ENCODE assay signal across 14 cellular contexts in genomic region chr6:122061855-122062254, GRCh38.
DNase-seq lines count a peak whose midpoint lies in the region; ATAC-seq, FAIRE-seq and TF ChIP-seq lines count a peak whose summit lies in the region.
"Had no signal": no experiment of that assay in that cellular context is flagged by ENCODE, and none has a peak within 500 bp of the region (broad histone marks: within the 10 kb centered on the region; RNA-seq: fewer than 3 reads in every experiment).

No MANE protein-coding gene starts in this region.

- H3K36me3 ChIP-seq in GM23338 (ENCODE audit: insufficient read depth) (no peaks in the 10 kb centered on the region), astrocyte (ENCODE audit: insufficient read depth, low read length) (no peaks in the 10 kb centered on the region), gastroesophageal sphincter (no peaks in the 10 kb centered on the region), osteoblast (ENCODE audit: insufficient read depth, low read length) (no peaks in the 10 kb centered on the region), lower lobe of right lung (no peaks in the 10 kb centered on the region)
- H3K36me3 ChIP-seq: BLaER1 treated with 17β-estradiol and CSF1 and Interleukin-3, amounts not matched to agents 10 nM and 100 nM; HAP-1 had no signal

- 48 to 62% methylated on average over 3 of the region's 3 CpGs for WGBS in gastroesophageal sphincter (ENCODE audit: low coverage in 1 of 2), 2 donors

- no peaks in the 10 kb centered on the region for H3F3A ChIP-seq in GM23338 (replicated peaks; ENCODE audit: low read depth)

- no peak overlapping the region for H2AFZ ChIP-seq in GM23338
- H2AFZ ChIP-seq in astrocyte (ENCODE audit: low read depth, low read length) = no peak overlapping the region
- H2AFZ ChIP-seq in osteoblast (ENCODE audit: low read length) = peak overlapping the region; percentile 32

- no peak overlapping the region for H3K27ac Mint-ChIP-seq in GM23338
- H3K27ac Mint-ChIP-seq in astrocyte (ENCODE audit: unreplicated experiment) = no peak overlapping the region
- H3K27ac Mint-ChIP-seq: CD4-positive, CD25-positive, alpha-beta regulatory T cell had no signal

- no peak for TF ChIP-seq POLR2A in gastroesophageal sphincter (IDR thresholded peaks at IDR 0.05)

- 0 out of 2 replicates have a peak overlapping the region, but pooled peaks have one; percentile 11 for H3K4me2 ChIP-seq in GM23338
- no peak overlapping the region for H3K4me2 ChIP-seq in astrocyte (ENCODE audit: low read length)
- no peak overlapping the region for H3K4me2 ChIP-seq in osteoblast (ENCODE audit: insufficient read depth, low read length)
- H3K4me2 ChIP-seq: BLaER1 treated with 17β-estradiol and CSF1 and Interleukin-3, amounts not matched to agents 10 nM and 100 nM had no signal

- H4K20me1 ChIP-seq in GM23338 (replicated peaks; ENCODE audit: insufficient read depth) = no peaks in the 10 kb centered on the region
- no peaks in the 10 kb centered on the region for H4K20me1 ChIP-seq in astrocyte (ENCODE audit: insufficient read depth, low read length)
- H4K20me1 ChIP-seq in osteoblast (ENCODE audit: insufficient read depth, low read length) = no peaks in the 10 kb centered on the region
- H4K20me1 ChIP-seq: BLaER1 treated with 17β-estradiol and CSF1 and Interleukin-3, amounts not matched to agents 10 nM and 100 nM had no signal

- peaks cover 24% of the 10 kb centered on the region for H3K4me1 ChIP-seq in GM23338 (ENCODE audit: insufficient read depth)
- H3K4me1 ChIP-seq in astrocyte (ENCODE audit: insufficient read depth, low read length) = no peaks in the 10 kb centered on the region
- H3K4me1 ChIP-seq in gastroesophageal sphincter = peaks cover 0 to 51% (median 9%) of the 10 kb centered on the region in 3 donors
- no peaks in the 10 kb centered on the region for H3K4me1 ChIP-seq in osteoblast (ENCODE audit: insufficient read depth, low read length)
- H3K4me1 ChIP-seq in lower lobe of right lung = no peaks in the 10 kb centered on the region
- H3K4me1 ChIP-seq: HAP-1 had no signal

- H3K4me3 Mint-ChIP-seq in GM23338 (no peak overlapping the region), astrocyte (ENCODE audit: unreplicated experiment) (peak overlapping the region; percentile 3)
- H3K4me3 Mint-ChIP-seq: CD4-positive, CD25-positive, alpha-beta regulatory T cell had no signal

- no peaks in the 10 kb centered on the region for H3K9me2 ChIP-seq in GM23338 (ENCODE audit: insufficient read depth)

- H3K79me2 ChIP-seq in GM23338 (replicated peaks; ENCODE audit: insufficient read depth) (no peaks in the 10 kb centered on the region), astrocyte (ENCODE audit: insufficient read depth, low read length) (no peaks in the 10 kb centered on the region), osteoblast (ENCODE audit: insufficient read depth, low read length) (no peaks in the 10 kb centered on the region)

- TF ChIP-seq EP300 in gastroesophageal sphincter (IDR thresholded peaks at IDR 0.05) = no peak

- no peak for TF ChIP-seq CTCF in GM23338 (conservative IDR thresholded peaks at IDR 0.05; ENCODE audit: low read depth in 2 of 2)
- no peak for TF ChIP-seq CTCF in astrocyte (IDR thresholded peaks at IDR 0.05; ENCODE audit: insufficient read depth, low read depth, low read length)
- TF ChIP-seq CTCF in gastroesophageal sphincter (IDR thresholded peaks at IDR 0.05) = no peak
- no peak for TF ChIP-seq CTCF in osteoblast (IDR thresholded peaks at IDR 0.05; ENCODE audit: extremely low read depth, low read depth, low read length)
- TF ChIP-seq CTCF in lower lobe of right lung (IDR thresholded peaks at IDR 0.05) = no peak

- H3K4me1 Mint-ChIP-seq in GM23338 (peaks cover 24% of the 10 kb centered on the region), astrocyte (ENCODE audit: low read depth, unreplicated experiment) (peaks cover 6% of the 10 kb centered on the region)
- H3K4me1 Mint-ChIP-seq: CD4-positive, CD25-positive, alpha-beta regulatory T cell had no signal

- H3K27me3 Mint-ChIP-seq in GM23338 (ENCODE audit: insufficient read depth, low read depth, poor library complexity) = peaks cover 2% of the 10 kb centered on the region
- peaks cover 6% of the 10 kb centered on the region for H3K27me3 Mint-ChIP-seq in astrocyte (ENCODE audit: low read depth, unreplicated experiment)
- H3K27me3 Mint-ChIP-seq: CD4-positive, CD25-positive, alpha-beta regulatory T cell had no signal

- no peaks in the 10 kb centered on the region for H3K27me3 ChIP-seq in GM23338 (ENCODE audit: insufficient read depth)
- no peaks in the 10 kb centered on the region for H3K27me3 ChIP-seq in astrocyte (ENCODE audit: insufficient read depth, low read length)
- no peaks in the 10 kb centered on the region for H3K27me3 ChIP-seq in gastroesophageal sphincter
- H3K27me3 ChIP-seq in osteoblast (ENCODE audit: insufficient read depth, low read length) = peaks cover under 1% of the 10 kb centered on the region
- H3K27me3 ChIP-seq in lower lobe of right lung (ENCODE audit: low read depth) = no peaks in the 10 kb centered on the region
- H3K27me3 ChIP-seq: BLaER1 treated with 17β-estradiol and CSF1 and Interleukin-3, amounts not matched to agents 10 nM and 100 nM had no signal

- H3K9me3 Mint-ChIP-seq in GM23338 = no peaks in the 10 kb centered on the region
- H3K9me3 Mint-ChIP-seq in astrocyte (ENCODE audit: unreplicated experiment) = peaks cover 1% of the 10 kb centered on the region

- intact Hi-C loops in lower lobe of right lung (cut with DNase I) = no loop called here

- H3K9ac ChIP-seq in astrocyte (ENCODE audit: low read length) = no peak overlapping the region
- H3K9ac ChIP-seq: BLaER1 treated with 17β-estradiol and CSF1 and Interleukin-3, amounts not matched to agents 10 nM and 100 nM had no signal

- no peak for DNase-seq in GM23338 (ENCODE audit: low spot score)
- peak; percentile 52 for DNase-seq in astrocyte (ENCODE audit: low read depth)
- no peak for DNase-seq in osteoblast (ENCODE audit: insufficient read length, low spot score, missing footprints)
- DNase-seq in inferior parietal cortex (ENCODE audit: extremely low spot score) = no peak
- no peak for DNase-seq in lower lobe of right lung
- no peak for DNase-seq in DMS79 (lab: John Stamatoyannopoulos, UW)
- DNase-seq: ACHN; CD4-positive, CD25-positive, alpha-beta regulatory T cell; DMS 273 treated with DMSO at 0.1 percent for 48 hours; GOT3 had no signal

- H3K4me3 ChIP-seq in GM23338 = no peak overlapping the region
- H3K4me3 ChIP-seq in astrocyte (ENCODE audit: insufficient read depth, low read depth, low read length) = no peak overlapping the region
- no peak overlapping the region for H3K4me3 ChIP-seq in gastroesophageal sphincter
- H3K4me3 ChIP-seq in osteoblast (ENCODE audit: insufficient read depth, low read length) = no peak overlapping the region
- H3K4me3 ChIP-seq in lower lobe of right lung = no peak overlapping the region
- H3K4me3 ChIP-seq: BLaER1 treated with 17β-estradiol and CSF1 and Interleukin-3, amounts not matched to agents 10 nM and 100 nM; HAP-1 had no signal

- ATAC-seq in GM23338 (no peak), gastroesophageal sphincter (no peak), lower lobe of right lung (no peak)

- H3K9me3 ChIP-seq in astrocyte (ENCODE audit: insufficient read depth, low read depth, low read length) (no peaks in the 10 kb centered on the region), gastroesophageal sphincter (no peaks in the 10 kb centered on the region), osteoblast (ENCODE audit: low read depth, low read length) (no peaks in the 10 kb centered on the region), lower lobe of right lung (no peaks in the 10 kb centered on the region)
- H3K9me3 ChIP-seq: BLaER1 treated with 17β-estradiol and CSF1 and Interleukin-3, amounts not matched to agents 10 nM and 100 nM; HAP-1 had no signal

- H3K36me3 Mint-ChIP-seq in GM23338 (ENCODE audit: low read depth) = no peaks in the 10 kb centered on the region
- H3K36me3 Mint-ChIP-seq in astrocyte (ENCODE audit: low read depth, unreplicated experiment) = no peaks in the 10 kb centered on the region
- H3K36me3 Mint-ChIP-seq: CD4-positive, CD25-positive, alpha-beta regulatory T cell had no signal

- no peak for FAIRE-seq in astrocyte (lab: Jason Lieb, UNC)
- FAIRE-seq: GM12891 had no signal

- no peak overlapping the region for H3K27ac ChIP-seq in GM23338 (ENCODE audit: low read depth)
- no peak overlapping the region for H3K27ac ChIP-seq in astrocyte (ENCODE audit: low read depth, low read length)
- peak overlapping the region in 3 of 4 donors; percentile 51 to 56 (median 54) for H3K27ac ChIP-seq in gastroesophageal sphincter
- no peak overlapping the region for H3K27ac ChIP-seq in osteoblast (ENCODE audit: low read depth, low read length)
- no peak overlapping the region for H3K27ac ChIP-seq in lower lobe of right lung
- H3K27ac ChIP-seq: BLaER1 treated with 17β-estradiol and CSF1 and Interleukin-3, amounts not matched to agents 10 nM and 100 nM had no signal

TF ChIP-seq in GM23338, 12 proteins besides CTCF, POLR2A, EP300 and RAD21 (continues in another document):
- no peak for TF ChIP-seq ETS1 (IDR thresholded peaks at IDR 0.05)
- TF ChIP-seq ZNF331 (CRISPR knock-in tag; IDR thresholded peaks at IDR 0.05; ENCODE audit: low read depth) = no peak
- TF ChIP-seq ZNF114 (CRISPR knock-in tag; IDR thresholded peaks at IDR 0.05) = no peak
- no peak for TF ChIP-seq POLR2AphosphoS5 (IDR thresholded peaks at IDR 0.05; ENCODE audit: low read depth)
- no peak for TF ChIP-seq STAT1 (IDR thresholded peaks at IDR 0.05; ENCODE audit: unreplicated experiment)

Comparison
In these comparisons a context has a peak if more than half of its experiments do, and no peak if none do; other contexts are left out.
1. H3K27ac ChIP-seq: peak in gastroesophageal sphincter (3 of 4); none in GM23338 (single experiment), astrocyte (single experiment), osteoblast (single experiment) and lower lobe of right lung (single experiment).